ENCODE assay signal across 8 cellular contexts in genomic region chr11:44950036-44950624, GRCh38. TPM values are rescaled to one million over a fixed set of nuclear protein-coding genes. Genes with fewer than 3 reads are reported as not detected.
DNase-seq lines count a peak whose midpoint lies in the region; TF ChIP-seq lines count a peak whose summit lies in the region.

No MANE protein-coding gene starts in this region.

- in situ Hi-C loops in G401 (cut with HindIII; ENCODE audit: low sequenced_read_pairs), result no loop called here

- peak overlapping the region; percentile 63 for H2AFZ ChIP-seq in ACC112 (ENCODE audit: low read length, unreplicated experiment)
- H2AFZ ChIP-seq in hepatocyte, result peak overlapping the region; percentile 89

- H3K36me3 ChIP-seq in ACC112 (ENCODE audit: insufficient read depth, low read length) (no peaks in the 10 kb centered on the region), hepatocyte (replicated peaks; ENCODE audit: insufficient read depth, low read depth) (no peaks in the 10 kb centered on the region), skeletal muscle tissue (ENCODE audit: control insufficient read depth in 3 of 3, insufficient read depth in 3 of 3, low read length in 3 of 3) (no peaks in the 10 kb centered on the region)

- TF ChIP-seq EP300 in Ishikawa (IDR thresholded peaks at IDR 0.05; ENCODE audit: borderline replicate concordance), result no peak

- H3K79me2 ChIP-seq in ACC112 (ENCODE audit: control insufficient read depth, insufficient read depth, low read length, unreplicated experiment) (peaks cover 11% of the 10 kb centered on the region), hepatocyte (peaks cover 11% of the 10 kb centered on the region)

- intact Hi-C loops in activated naive CD4-positive, alpha-beta T cell treated with anti-CD3 and anti-CD28 coated beads for 36 hours (cut with micrococcal nuclease), result loop anchor here (1.0 to 5.0 kb wide), 3 partner anchors 132 to 197 kb away; partner anchors contain the start of gene PRDM11

- no peak for TF ChIP-seq CTCF in hepatocyte (IDR thresholded peaks at IDR 0.05; ENCODE audit: poor library complexity)

- H3K4me3 ChIP-seq in ACC112 (ENCODE audit: low read depth, low read length), result peak overlapping the region; percentile 93
- H3K4me3 ChIP-seq in hepatocyte, result peak overlapping the region; percentile 85
- peak overlapping the region; percentile 71 to 75 (median 72) for H3K4me3 ChIP-seq in skeletal muscle tissue (ENCODE audit: low read length in 3 of 3)

- CTCF ChIA-PET in activated naive CD4-positive, alpha-beta T cell treated with anti-CD3 and anti-CD28 coated beads for 36 hours (lab: Charles Lee), result interaction anchor here (0.8 to 1.4 kb wide), 5 partner anchors 15 to 153 kb away, joined by 3 to 6 read pairs (median 3); no protein-coding TSS in a partner anchor

- peak overlapping the region; percentile 73 for H3K4me3 Mint-ChIP-seq in activated naive CD4-positive, alpha-beta T cell treated with anti-CD3 and anti-CD28 coated beads for 36 hours

- H3K36me3 Mint-ChIP-seq in activated naive CD4-positive, alpha-beta T cell treated with anti-CD3 and anti-CD28 coated beads for 36 hours (ENCODE audit: low read depth), result no peaks in the 10 kb centered on the region

- H3K4me1 Mint-ChIP-seq in activated naive CD4-positive, alpha-beta T cell treated with anti-CD3 and anti-CD28 coated beads for 36 hours (ENCODE audit: low read depth), result peaks cover 3% of the 10 kb centered on the region

- H3K27me3 ChIP-seq in ACC112 (ENCODE audit: insufficient read depth, low read length) (no peaks in the 10 kb centered on the region), hepatocyte (no peaks in the 10 kb centered on the region), skeletal muscle tissue (ENCODE audit: control insufficient read depth in 3 of 3, insufficient read depth in 3 of 3, low read length in 3 of 3) (no peaks in the 10 kb centered on the region)

- TF ChIP-seq RAD21 in Ishikawa (IDR thresholded peaks at IDR 0.05; ENCODE audit: low read depth), result no peak

- H3K27ac Mint-ChIP-seq in activated naive CD4-positive, alpha-beta T cell treated with anti-CD3 and anti-CD28 coated beads for 36 hours, result no peak overlapping the region

- H3K9me3 ChIP-seq in hepatocyte (ENCODE audit: low read depth) (no peaks in the 10 kb centered on the region), skeletal muscle tissue (ENCODE audit: control insufficient read depth in 3 of 3, low read length in 3 of 3) (no peaks in the 10 kb centered on the region)

- H3K4me1 ChIP-seq in ACC112 (ENCODE audit: control insufficient read depth, insufficient read depth, low read length, unreplicated experiment) (peaks cover 6% of the 10 kb centered on the region), hepatocyte (ENCODE audit: insufficient read depth) (peaks cover 10% of the 10 kb centered on the region), skeletal muscle tissue (ENCODE audit: control insufficient read depth in 3 of 3, insufficient read depth in 3 of 3, low read length in 3 of 3) (peaks cover 25 to 45% (median 37%) of the 10 kb centered on the region in 3 donors)

- peak; percentile 38 for DNase-seq in activated naive CD4-positive, alpha-beta T cell treated with anti-CD3 and anti-CD28 coated beads for 36 hours
- DNase-seq in hepatocyte (ENCODE audit: low spot score), result peak; percentile 60
- no peak for DNase-seq in HCEC 1CT
- no peak for DNase-seq in G401 (ENCODE audit: low spot score)
- DNase-seq in SIG-M5 treated with dmso at 0.1 percent for 504 hours (lab: John Stamatoyannopoulos, UW; ENCODE audit: unreplicated experiment), result no peak

- H3K27ac ChIP-seq in ACC112 (ENCODE audit: low read depth, low read length) (no peak overlapping the region), hepatocyte (peak overlapping the region; percentile 64), skeletal muscle tissue (ENCODE audit: low read depth, low read length) (peak overlapping the region; percentile 56)

- H3K9ac ChIP-seq in skeletal muscle tissue (ENCODE audit: low read depth in 1 of 3, low read length in 3 of 3), result peak overlapping the region; percentile 57 to 85 (median 70)

- H3K9me2 ChIP-seq in hepatocyte (replicated peaks; ENCODE audit: insufficient read depth), result no peaks in the 10 kb centered on the region

- no peaks in the 10 kb centered on the region for H4K20me1 ChIP-seq in hepatocyte (ENCODE audit: insufficient read depth, poor library complexity, severe bottlenecking)

- H3K9me3 Mint-ChIP-seq in activated naive CD4-positive, alpha-beta T cell treated with anti-CD3 and anti-CD28 coated beads for 36 hours, result no peaks in the 10 kb centered on the region

- H3K4me2 ChIP-seq in hepatocyte, result peak overlapping the region; percentile 94

- under 1% methylated on average over 21 of the region's 63 CpGs for WGBS in hepatocyte (ENCODE audit: low lambda C conversion rate, missing lambda C conversion rate)

- H3K27me3 Mint-ChIP-seq in activated naive CD4-positive, alpha-beta T cell treated with anti-CD3 and anti-CD28 coated beads for 36 hours (ENCODE audit: low read depth), result no peaks in the 10 kb centered on the region

TF ChIP-seq in Ishikawa, 13 proteins besides CTCF, POLR2A, EP300 and RAD21:
- TF ChIP-seq FOXM1 (IDR thresholded peaks at IDR 0.05; ENCODE audit: borderline replicate concordance, low read depth), result no peak
- no peak for TF ChIP-seq TEAD4 (IDR thresholded peaks at IDR 0.05)
- no peak for TF ChIP-seq TAF1 (IDR thresholded peaks at IDR 0.05; ENCODE audit: low read depth)
- TF ChIP-seq ZBTB7A (IDR thresholded peaks at IDR 0.05; ENCODE audit: low read depth), result peak; percentile 19; the same call in 1 of the 2 replicates
- no peak for TF ChIP-seq USF1 (IDR thresholded peaks at IDR 0.05)

RNA-seq across cellular contexts. Expression of gene TP53I11, which starts 0.6 kb away (rescaled TPM):
- 10 to 100 TPM; 10.3 to 14.0 TPM for total RNA-seq in activated naive CD4-positive, alpha-beta T cell treated with anti-CD3 and anti-CD28 coated beads for 36 hours
- total RNA-seq in hepatocyte (11.2 and 15.4 TPM in 2 replicates), skeletal muscle tissue (6.8 TPM)
- 41.8 and 51.7 TPM in 2 replicates for polyA plus RNA-seq in hepatocyte
- total RNA-seq in G401 (2014; rRNA removed; shearing (Covaris generic)), result 136 and 146 TPM in 2 replicates

Comparison
In these comparisons a context has a peak if more than half of its experiments do, and no peak if none do; other contexts are left out.
1. DNase-seq: peak in activated naive CD4-positive, alpha-beta T cell treated with anti-CD3 and anti-CD28 coated beads for 36 hours (single experiment) and hepatocyte (single experiment); none in HCEC 1CT (single experiment), G401 (single experiment) and SIG-M5 treated with dmso at 0.1 percent for 504 hours (single experiment).
2. Peak in every context shown above with its lines, with median percentiles within 50 percentile points of each other: H3K4me3 ChIP-seq.